In the genomic region with DNA sequence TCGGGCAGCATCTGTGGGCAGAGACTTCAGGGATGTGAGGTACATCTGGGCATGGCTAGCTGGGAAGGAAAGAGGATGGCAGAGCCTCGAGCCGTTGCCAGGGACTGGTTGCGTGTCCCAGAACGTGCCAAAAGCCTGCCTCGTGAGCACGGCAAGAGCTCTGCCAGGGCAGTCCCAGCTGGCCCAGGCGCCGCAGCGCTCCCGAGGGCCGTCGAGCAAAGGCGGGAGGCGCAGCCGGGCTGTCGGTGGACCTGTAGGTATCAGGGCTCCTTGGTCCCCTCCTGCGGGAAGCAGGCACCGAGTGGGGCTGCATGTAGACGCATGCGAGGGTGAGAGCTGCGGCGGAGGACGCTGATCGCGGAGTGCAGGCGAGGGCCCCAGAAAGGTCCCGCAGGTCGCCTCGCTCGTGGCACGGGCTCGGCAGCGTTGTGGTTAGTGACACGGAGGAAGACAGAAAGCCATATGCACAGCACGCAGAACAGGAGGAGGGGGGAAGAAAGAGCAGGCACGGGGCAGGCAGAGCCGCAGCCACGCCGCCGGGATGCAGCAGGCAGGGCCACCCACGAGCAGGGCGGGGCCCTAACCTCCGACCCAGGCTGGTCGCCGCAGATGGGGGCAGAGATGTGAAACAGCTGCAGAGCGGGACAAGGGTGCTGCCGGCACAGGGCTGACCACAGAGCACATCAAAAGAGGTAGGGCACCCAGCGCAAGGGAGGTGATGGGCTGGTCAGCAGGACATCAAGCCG, we compare ENCODE assay signal across 9 cellular contexts. TPM values are rescaled to one million over a fixed set of nuclear protein-coding genes. Genes with fewer than 3 reads are reported as not detected.
DNase-seq lines count a peak whose midpoint lies in the region; ATAC-seq and TF ChIP-seq lines count a peak whose summit lies in the region.
"Had no signal": no experiment of that assay in that cellular context is flagged by ENCODE, and none has a peak within 500 bp of the region (broad histone marks: within the 10 kb centered on the region; RNA-seq: fewer than 3 reads in every experiment).

No MANE protein-coding gene starts in this region.

- no peaks in the 10 kb centered on the region for H3K4me1 ChIP-seq in right cardiac atrium (ENCODE audit: control insufficient read depth, insufficient read depth, low read length)

- TF ChIP-seq CTCF in mesothelial cell of epicardium (IDR thresholded peaks at IDR 0.05; ENCODE audit: unreplicated experiment), result no peak

- H3K4me3 Mint-ChIP-seq in stimulated activated naive B cell treated with anti-CD40 and anti-IgM and Interleukin-4, amounts not matched to agents 10 μg/mL and 1 μg/mL and 100 μg/mL, for 72 hours, result peak overlapping the region in 1 of 2 donors; percentile 37
- H3K4me3 Mint-ChIP-seq in mesothelial cell of epicardium, result no peak overlapping the region

- peak; percentile 6 to 10 for ATAC-seq in right cardiac atrium
- ATAC-seq in stimulated activated naive B cell treated with anti-CD40 and anti-IgM and Interleukin-4, amounts not matched to agents 10 μg/mL and 1 μg/mL and 100 μg/mL, for 72 hours (replicated peaks), result no peak
- ATAC-seq in HG03521 (IDR thresholded peaks at IDR 0.05; ENCODE audit: unreplicated experiment), result no peak

- H3K4me1 Mint-ChIP-seq in stimulated activated naive B cell treated with anti-CD40 and anti-IgM and Interleukin-4, amounts not matched to agents 10 μg/mL and 1 μg/mL and 100 μg/mL, for 72 hours, result peaks cover 59 to 88% of the 10 kb centered on the region in 2 donors
- peaks cover 7% of the 10 kb centered on the region for H3K4me1 Mint-ChIP-seq in mesothelial cell of epicardium

- no peaks in the 10 kb centered on the region for H3K9me3 Mint-ChIP-seq in stimulated activated naive B cell treated with anti-CD40 and anti-IgM and Interleukin-4, amounts not matched to agents 10 μg/mL and 1 μg/mL and 100 μg/mL, for 72 hours
- no peaks in the 10 kb centered on the region for H3K9me3 Mint-ChIP-seq in mesothelial cell of epicardium

- H3K27me3 Mint-ChIP-seq in stimulated activated naive B cell treated with anti-CD40 and anti-IgM and Interleukin-4, amounts not matched to agents 10 μg/mL and 1 μg/mL and 100 μg/mL, for 72 hours, result no peaks in the 10 kb centered on the region
- H3K27me3 Mint-ChIP-seq in mesothelial cell of epicardium (ENCODE audit: low read depth), result peaks cover 17% of the 10 kb centered on the region

- intact Hi-C loops in right cardiac atrium (cut with DNase I), result no loop called here

- H3K27ac ChIP-seq in right cardiac atrium (ENCODE audit: low read length), result no peak overlapping the region

- H3K27ac Mint-ChIP-seq in stimulated activated naive B cell treated with anti-CD40 and anti-IgM and Interleukin-4, amounts not matched to agents 10 μg/mL and 1 μg/mL and 100 μg/mL, for 72 hours, result peak overlapping the region; percentile 33
- no peak overlapping the region for H3K27ac Mint-ChIP-seq in mesothelial cell of epicardium

- no peak overlapping the region for H3K4me3 ChIP-seq in right cardiac atrium (ENCODE audit: low read length)

- 37% methylated on average over 50 of the region's 50 CpGs for WGBS in right cardiac atrium

- no peaks in the 10 kb centered on the region for H3K27me3 ChIP-seq in right cardiac atrium (ENCODE audit: control insufficient read depth, insufficient read depth)

- peaks cover 26 to 51% of the 10 kb centered on the region in 2 donors for H3K36me3 Mint-ChIP-seq in stimulated activated naive B cell treated with anti-CD40 and anti-IgM and Interleukin-4, amounts not matched to agents 10 μg/mL and 1 μg/mL and 100 μg/mL, for 72 hours
- no peaks in the 10 kb centered on the region for H3K36me3 Mint-ChIP-seq in mesothelial cell of epicardium

- DNase-seq in MV-4-11 (lab: John Stamatoyannopoulos, UW) (peak; percentile 66), right cardiac atrium (peak; percentile 33 to 77 (median 66)), NAMALWA (ENCODE audit: low spot score) (no peak), cerebellar cortex (ENCODE audit: low spot score) (no peak), mesothelial cell of epicardium (ENCODE audit: low spot score in 2 of 2, unreplicated experiment in 2 of 2) (no peak)
- DNase-seq in activated T-helper 9 cell treated with anti-CD3 and anti-CD28 coated beads, Interleukin-2, amount 50 U/mL, for 16 hours (ENCODE audit: low read depth), result peak; percentile 28
- DNase-seq in stimulated activated naive B cell treated with anti-CD40 and anti-IgM and Interleukin-4, amounts not matched to agents 10 μg/mL and 1 μg/mL and 100 μg/mL, for 72 hours, result no peak
- DNase-seq: NCI-H1092 treated with DMSO at 0.1 percent for 48 hours had no signal

- H3K9me3 ChIP-seq in right cardiac atrium (ENCODE audit: control insufficient read depth, low read length), result no peaks in the 10 kb centered on the region

RNA-seq across cellular contexts. Expression of gene LSP1, which starts 18.0 kb away (rescaled TPM):
- 10 to 100 TPM in 3 of 4 donors, 1 to 10 TPM in 1; 7.6 to 18.3 (median 14.8) TPM for total RNA-seq in right cardiac atrium
- 11.7 TPM for polyA plus RNA-seq in right cardiac atrium
- 4.9 to 5.2 TPM (median 4.9 TPM) in 3 replicates for total RNA-seq in mesothelial cell of epicardium

RNA-seq across cellular contexts. Expression of gene PRR33, which starts 20.8 kb away (rescaled TPM):
- total RNA-seq in right cardiac atrium (under 1 TPM; 0.11 to 0.82 (median 0.24) TPM), mesothelial cell of epicardium (not detected in 3 replicates)
- 0.81 TPM for polyA plus RNA-seq in right cardiac atrium

RNA-seq across cellular contexts. Expression of gene TNNI2, which starts 32.1 kb away (rescaled TPM):
- total RNA-seq in right cardiac atrium (not detected), mesothelial cell of epicardium (0.59 to 1.3 TPM in 2 of 3 replicates, not detected in the other)
- not detected for polyA plus RNA-seq in right cardiac atrium

RNA-seq across cellular contexts. Expression of gene SYT8, which starts 36.1 kb away (rescaled TPM):
- total RNA-seq in right cardiac atrium (not detected), mesothelial cell of epicardium (1.2 to 2.1 TPM (median 1.9 TPM) in 3 replicates)
- polyA plus RNA-seq in right cardiac atrium, result not detected

RNA-seq across cellular contexts. Expression of gene TNNT3, which starts 48.6 kb away (rescaled TPM):
- 10 to 100 TPM in 3 of 4 donors, 1 to 10 TPM in 1; 9.0 to 58.7 (median 34.1) TPM for total RNA-seq in right cardiac atrium
- polyA plus RNA-seq in right cardiac atrium, result 63.1 TPM
- total RNA-seq in mesothelial cell of epicardium, result 15.2 to 19.0 TPM (median 18.0 TPM) in 3 replicates

Comparison
In these comparisons a context has a peak if more than half of its experiments do, and no peak if none do; other contexts are left out.
1. DNase-seq: peak in MV-4-11 (single experiment), activated T-helper 9 cell treated with anti-CD3 and anti-CD28 coated beads, Interleukin-2, amount 50 U/mL, for 16 hours (single experiment) and right cardiac atrium (3 of 3); none in stimulated activated naive B cell treated with anti-CD40 and anti-IgM and Interleukin-4, amounts not matched to agents 10 μg/mL and 1 μg/mL and 100 μg/mL, for 72 hours (single experiment), NAMALWA (single experiment), cerebellar cortex (single experiment) and mesothelial cell of epicardium (0 of 2).
2. ATAC-seq: peak in right cardiac atrium (2 of 2); none in stimulated activated naive B cell treated with anti-CD40 and anti-IgM and Interleukin-4, amounts not matched to agents 10 μg/mL and 1 μg/mL and 100 μg/mL, for 72 hours (0 of 2) and HG03521 (single experiment).